In the genomic region with DNA sequence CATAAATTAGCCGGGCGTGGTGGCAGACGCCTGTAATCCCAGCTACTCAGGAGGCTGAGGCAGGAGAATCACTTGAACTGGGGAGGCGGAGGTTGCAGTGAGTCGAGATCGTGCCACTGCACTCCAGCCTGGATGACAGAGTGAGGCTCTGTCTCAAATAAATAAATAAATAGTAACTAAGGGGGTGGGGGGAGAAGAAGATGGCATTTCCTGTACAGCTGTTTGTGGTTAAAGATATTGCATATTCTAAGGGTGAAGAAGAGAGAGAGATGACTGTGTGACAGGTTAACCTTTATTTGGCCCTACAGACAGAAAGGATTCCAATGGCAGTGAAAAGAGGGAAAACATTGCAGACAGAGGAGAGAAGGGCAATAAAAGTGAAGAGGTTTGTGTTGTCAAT, we compare ENCODE assay signal across 11 cellular contexts. TPM values are rescaled to one million over a fixed set of nuclear protein-coding genes. Genes with fewer than 3 reads are reported as not detected.
DNase-seq lines count a peak whose midpoint lies in the region; ATAC-seq and TF ChIP-seq lines count a peak whose summit lies in the region.
"Not testable (repeated sequence)": the region's sequence is repeated elsewhere in the genome, so short reads cannot be mapped to it uniquely, and the experiment has no call there.
"Had no signal": no experiment of that assay in that cellular context is flagged by ENCODE, and none has a peak within 500 bp of the region (broad histone marks: within the 10 kb centered on the region; RNA-seq: fewer than 3 reads in every experiment).

No MANE protein-coding gene starts in this region.

- H3K36me3 ChIP-seq in DND-41 (ENCODE audit: insufficient read depth, low read length); RWPE2 (ENCODE audit: low read depth): not testable (repeated sequence)

- H3K9me3 Mint-ChIP-seq in osteocyte (ENCODE audit: unreplicated experiment) = not testable (repeated sequence)

- ATAC-seq in DND-41 (ENCODE audit: insufficient read depth, low read depth) = peak; percentile 64
- peak; percentile 66 for ATAC-seq in GM19023 (IDR thresholded peaks at IDR 0.05; ENCODE audit: unreplicated experiment)
- ATAC-seq in GM21737 (IDR thresholded peaks at IDR 0.05; ENCODE audit: unreplicated experiment) = peak; percentile 64
- ATAC-seq in HG03060 (IDR thresholded peaks at IDR 0.05; ENCODE audit: low read depth, unreplicated experiment) = peak; percentile 77
- peak; percentile 57; the same call in 2 of the 3 replicates for ATAC-seq in RWPE2 (ENCODE audit: low read depth)

- H3K4me3 Mint-ChIP-seq in osteocyte (ENCODE audit: unreplicated experiment) = not testable (repeated sequence)

- peak overlapping the region; percentile 39 for H3K27ac Mint-ChIP-seq in osteocyte (ENCODE audit: unreplicated experiment)

- H3K27me3 Mint-ChIP-seq in osteocyte (ENCODE audit: unreplicated experiment) = not testable (repeated sequence)

- not testable (repeated sequence) for H3K27ac ChIP-seq in DND-41 (ENCODE audit: low read length); RWPE2 (ENCODE audit: poor library complexity, severe bottlenecking)

- not testable (repeated sequence) for H4K20me1 ChIP-seq in DND-41 (ENCODE audit: insufficient read depth, low read length)

- H3K4me1 ChIP-seq in DND-41 (ENCODE audit: insufficient read depth, low read length); RWPE2 (ENCODE audit: insufficient read depth, poor library complexity, severe bottlenecking): not testable (repeated sequence)

- not testable (repeated sequence) for H3K4me3 ChIP-seq in DND-41 (ENCODE audit: low read depth in 1 of 2, low read length in 2 of 2); RWPE2 (ENCODE audit: severe bottlenecking); epithelial cell of esophagus (ENCODE audit: low read length)

- not testable (repeated sequence) for H3K79me2 ChIP-seq in DND-41 (ENCODE audit: insufficient read depth, low read length)

- not testable (repeated sequence) for H3K4me2 ChIP-seq in DND-41 (ENCODE audit: insufficient read depth, low read length)

- not testable (repeated sequence) for H2AFZ ChIP-seq in DND-41 (ENCODE audit: low read depth, low read length)

- H3K4me1 Mint-ChIP-seq in osteocyte (ENCODE audit: unreplicated experiment) = not testable (repeated sequence)

- not testable (repeated sequence) for H3K9ac ChIP-seq in DND-41 (ENCODE audit: low read depth, low read length)

- not testable (repeated sequence) for H3K36me3 Mint-ChIP-seq in osteocyte (ENCODE audit: unreplicated experiment)

- H3K27me3 ChIP-seq in DND-41 (ENCODE audit: insufficient read depth, low read length, poor library complexity); RWPE2 (ENCODE audit: insufficient read depth, poor library complexity, severe bottlenecking): not testable (repeated sequence)

- TF ChIP-seq CTCF in DND-41 (IDR thresholded peaks at IDR 0.05; ENCODE audit: borderline replicate concordance, extremely low read depth, low read length, poor library complexity, severe bottlenecking); RWPE2 (IDR thresholded peaks at IDR 0.05; ENCODE audit: poor library complexity, severe bottlenecking); epithelial cell of esophagus (IDR thresholded peaks at IDR 0.05; ENCODE audit: insufficient read depth, low read depth, low read length, missing control alignments); osteocyte (IDR thresholded peaks at IDR 0.05): not testable (repeated sequence)

- DNase-seq in DND-41; RWPE2 (ENCODE audit: low spot score); osteocyte (ENCODE audit: extremely low spot score, unreplicated experiment): not testable (repeated sequence)
- DNase-seq in HT1080 (ENCODE audit: low read depth) (peak; percentile 57), epithelial cell of esophagus (ENCODE audit: low read depth) (peak; percentile 17)

- not testable (repeated sequence) for H3K9me3 ChIP-seq in DND-41 (ENCODE audit: insufficient read depth, low read length, severe bottlenecking); RWPE2 (ENCODE audit: severe bottlenecking)

RNA-seq across cellular contexts. Expression of gene TASL, which starts 9.5 kb away (rescaled TPM):
- total RNA-seq in HT1080 (2014; rRNA removed; shearing (Covaris generic)) = not detected in 2 replicates
- polyA plus RNA-seq in HT1080 (2015; cell fraction: cytosol; rRNA removed) = not detected in 2 replicates
- not detected in 2 replicates for polyA plus RNA-seq in HT1080 (2015; cell fraction: nucleus; rRNA removed)
- not detected in 2 replicates for total RNA-seq in osteocyte
- total RNA-seq: dermis microvascular lymphatic vessel endothelial cell, glomerular endothelial cell, H9 had no signal
